In genomic region chr14:24840204-24840893, GRCh38 we compare ENCODE assay signal across 18 cellular contexts.
DNase-seq lines count a peak whose midpoint lies in the region; ATAC-seq and TF ChIP-seq lines count a peak whose summit lies in the region.
"Had no signal": no experiment of that assay in that cellular context is flagged by ENCODE, and none has a peak within 500 bp of the region (broad histone marks: within the 10 kb centered on the region; RNA-seq: fewer than 3 reads in every experiment).

No MANE protein-coding gene starts in this region.

- H3K4me1 ChIP-seq in body of pancreas (peaks cover 31% of the 10 kb centered on the region), mesendoderm (ENCODE audit: control insufficient read depth, low read depth, low read length) (no peaks in the 10 kb centered on the region), esophagus muscularis mucosa (peaks cover 21 to 29% (median 22%) of the 10 kb centered on the region in 4 donors)

- ATAC-seq in body of pancreas (no peak), HG02623 (IDR thresholded peaks at IDR 0.05; ENCODE audit: unreplicated experiment) (no peak), HG03175 (IDR thresholded peaks at IDR 0.05; ENCODE audit: unreplicated experiment) (no peak)
- ATAC-seq: A549, right cardiac atrium had no signal

- WGBS in body of pancreas, 2 donors, result 87 to 88% methylated on average over 2 of the region's 2 CpGs
- no CpG with 5 or more reads among the region's 2 CpGs for WGBS in mesendoderm (ENCODE audit: extremely low coverage, insufficient coverage, low lambda C conversion rate)
- 87% methylated on average over 2 of the region's 2 CpGs for WGBS in esophagus muscularis mucosa

- H3K18ac ChIP-seq in mesendoderm (ENCODE audit: low read length), result no peak overlapping the region

- H3K56ac ChIP-seq in mesendoderm (ENCODE audit: low read length), result no peak overlapping the region

- no peaks in the 10 kb centered on the region for H3K79me2 ChIP-seq in mesendoderm (ENCODE audit: control insufficient read depth, insufficient read depth, low read length)

- H3K9me3 ChIP-seq in body of pancreas, result no peaks in the 10 kb centered on the region
- H3K9me3 ChIP-seq in esophagus muscularis mucosa, result no peaks in the 10 kb centered on the region
- H3K9me3 ChIP-seq: A549, upper lobe of left lung had no signal

- H3K23ac ChIP-seq in mesendoderm (ENCODE audit: low read length), result no peak overlapping the region

- H3K4me2 ChIP-seq in mesendoderm (ENCODE audit: low read length), result no peak overlapping the region

- no peak for TF ChIP-seq EP300 in esophagus muscularis mucosa (IDR thresholded peaks at IDR 0.05)

- H3K36me3 ChIP-seq in body of pancreas (replicated peaks in 1 of 2; ENCODE audit: insufficient read depth in 1 of 2, low read depth in 2 of 2), result no peaks in the 10 kb centered on the region
- H3K36me3 ChIP-seq in mesendoderm (ENCODE audit: control insufficient read depth, insufficient read depth, low read length), result no peaks in the 10 kb centered on the region
- H3K36me3 ChIP-seq in esophagus muscularis mucosa, result no peaks in the 10 kb centered on the region
- H3K36me3 ChIP-seq: upper lobe of left lung had no signal

- DNase-seq in HT-29 (ENCODE audit: low spot score) (peak; percentile 16), body of pancreas (no peak), mesendoderm (peak; percentile 75), esophagus muscularis mucosa (ENCODE audit: extremely low spot score) (no peak), DMS53 treated with DMSO at 0.1 percent for 48 hours (lab: John Stamatoyannopoulos, UW; ENCODE audit: unreplicated experiment) (no peak)
- DNase-seq: activated CD4-positive, alpha-beta T cell treated with anti-CD3 and anti-CD28 coated beads for 48 hours; activated naive CD4-positive, alpha-beta T cell; DND-41; HFFc6; immature natural killer cell; NCI-H2081; NCI-H526 treated with DMSO at 0.1 percent for 48 hours; right cardiac atrium; upper lobe of left lung had no signal

- H3K9ac ChIP-seq in mesendoderm (ENCODE audit: low read length), result no peak overlapping the region

- H3K4ac ChIP-seq in mesendoderm (ENCODE audit: low read depth, low read length), result no peak overlapping the region

- no peaks in the 10 kb centered on the region for H3K79me1 ChIP-seq in mesendoderm (ENCODE audit: low read length)

- TF ChIP-seq CTCF in 22Rv1 (IDR thresholded peaks at IDR 0.05) (no peak), body of pancreas (IDR thresholded peaks at IDR 0.05) (no peak), esophagus muscularis mucosa (IDR thresholded peaks at IDR 0.05) (no peak)

- TF ChIP-seq POLR2A in body of pancreas (IDR thresholded peaks at IDR 0.05), result no peak
- no peak for TF ChIP-seq POLR2A in esophagus muscularis mucosa (IDR thresholded peaks at IDR 0.05; ENCODE audit: low read depth)

- peak overlapping the region; percentile 78 for H3K27ac ChIP-seq in 22Rv1
- peak overlapping the region in 3 of 4 donors; percentile 7 to 46 (median 11) for H3K27ac ChIP-seq in body of pancreas
- no peak overlapping the region for H3K27ac ChIP-seq in mesendoderm (ENCODE audit: low read depth, low read length)
- no peak overlapping the region for H3K27ac ChIP-seq in esophagus muscularis mucosa (replicated peaks in 1 of 4)
- H3K27ac ChIP-seq: A549 had no signal

- H2BK15ac ChIP-seq in mesendoderm (replicated peaks; ENCODE audit: low read depth), result no peak overlapping the region

- H4K5ac ChIP-seq in mesendoderm (ENCODE audit: low read length), result no peak overlapping the region

- no peak overlapping the region for H3K4me3 ChIP-seq in body of pancreas
- H3K4me3 ChIP-seq in mesendoderm (ENCODE audit: low read length), result no peak overlapping the region
- H3K4me3 ChIP-seq in esophagus muscularis mucosa, result no peak overlapping the region
- H3K4me3 ChIP-seq: A549, upper lobe of left lung had no signal

- intact Hi-C loops in body of pancreas (cut with DNase I) (no loop called here), esophagus muscularis mucosa (cut with DNase I) (no loop called here)

- H2BK120ac ChIP-seq in mesendoderm (ENCODE audit: low read depth, low read length), result no peak overlapping the region

- H2BK5ac ChIP-seq in mesendoderm (ENCODE audit: low read length), result no peak overlapping the region

- H4K8ac ChIP-seq in mesendoderm (ENCODE audit: low read depth, low read length), result no peak overlapping the region

- no peaks in the 10 kb centered on the region for H3K27me3 ChIP-seq in body of pancreas
- no peaks in the 10 kb centered on the region for H3K27me3 ChIP-seq in mesendoderm (ENCODE audit: insufficient read depth, low read length, poor library complexity)
- no peaks in the 10 kb centered on the region for H3K27me3 ChIP-seq in esophagus muscularis mucosa
- H3K27me3 ChIP-seq: upper lobe of left lung had no signal

- no peak overlapping the region for H2AK5ac ChIP-seq in mesendoderm (ENCODE audit: low read length)

Comparison
In these comparisons a context has a peak if more than half of its experiments do, and no peak if none do; other contexts are left out.
1. H3K27ac ChIP-seq: peak in 22Rv1 (single experiment) and body of pancreas (3 of 4); none in mesendoderm (single experiment) and esophagus muscularis mucosa (0 of 4).
2. DNase-seq: peak in HT-29 (single experiment) and mesendoderm (single experiment); none in body of pancreas (0 of 4), esophagus muscularis mucosa (single experiment) and DMS53 treated with DMSO at 0.1 percent for 48 hours (single experiment).